Comparison of ENCODE assay signal across 24 cellular contexts in the genomic region with DNA sequence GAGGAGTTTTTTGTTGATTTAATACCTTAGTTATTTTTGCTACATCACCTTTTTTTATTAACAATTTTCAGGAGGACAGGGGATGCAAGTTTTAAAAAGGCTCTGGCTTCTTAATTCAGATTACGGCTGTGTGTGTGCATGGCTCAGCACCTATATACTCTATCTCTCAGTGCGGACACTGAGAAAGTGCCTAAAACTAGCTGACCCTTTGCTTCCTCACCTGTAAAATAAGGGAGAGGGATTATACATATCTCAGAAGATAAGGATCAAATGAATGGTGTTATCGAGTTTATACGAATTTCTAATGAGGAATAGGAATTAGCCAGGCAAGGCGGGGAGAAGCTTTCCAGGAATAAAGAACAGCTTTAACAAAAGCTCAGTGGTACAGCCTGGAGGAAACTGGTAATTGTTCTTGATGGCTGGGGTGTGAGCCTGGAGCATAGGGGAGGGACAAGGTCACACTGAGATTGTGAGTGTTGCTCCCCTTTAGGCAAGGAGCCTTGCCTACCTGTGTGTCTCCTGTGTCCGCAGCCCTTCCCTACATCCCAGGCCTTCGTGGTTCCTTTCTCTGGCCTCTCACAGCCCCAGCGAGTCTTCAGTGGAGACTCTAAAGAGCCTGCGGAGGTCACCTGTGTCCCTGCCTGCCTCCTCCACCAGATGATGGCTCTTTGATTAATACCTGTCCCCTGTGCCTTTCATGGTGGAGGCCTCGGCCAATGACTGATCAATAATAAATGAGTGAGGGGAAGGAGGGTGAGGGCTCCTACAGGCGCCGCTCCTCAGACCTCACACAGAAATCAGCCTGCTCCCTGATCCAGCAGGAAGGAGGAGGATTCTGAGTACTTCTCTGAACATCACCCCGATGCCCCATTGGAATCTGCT.
"Had no signal": no experiment of that assay in that cellular context is flagged by ENCODE, and none has a peak within 500 bp of the region (broad histone marks: within the 10 kb centered on the region; RNA-seq: fewer than 3 reads in every experiment).

No MANE protein-coding gene starts in this region.

- H3K4me2 ChIP-seq: SK-N-SH had no signal

- H3K9me2 ChIP-seq: SK-N-SH had no signal

- H3K27me3 ChIP-seq: MG63, SJSA1 had no signal

- H3K4me3 ChIP-seq: MG63, SJSA1 had no signal

- H3K36me3 ChIP-seq: MG63, SJSA1 had no signal

- FAIRE-seq: RCC 7860 had no signal

- H3K4me1 ChIP-seq: SJSA1 had no signal

- DNase-seq: KBM-7, MG63, NCI-H1092, NCI-H1105 treated with DMSO at 0.1 percent for 48 hours, NCI-H1417 treated with DMSO at 0.1 percent for 48 hours, NCI-H146, NCI-H187, NCI-H2029, NCI-H2081 treated with DMSO at 0.1 percent for 48 hours, NCI-H2171, NCI-H226, NCI-H446, NCI-H510A, NCI-H524 treated with DMSO at 0.1 percent for 48 hours, NCI-H69, NCI-H774, Right ventricle myocardium superior, RPMI8226, SIG-M5, SK-N-SH, SW 1271 had no signal

- H3K27ac ChIP-seq: HL-60, SJSA1 had no signal
